Comparison of ENCODE assay signal across 12 cellular contexts in the genomic region with DNA sequence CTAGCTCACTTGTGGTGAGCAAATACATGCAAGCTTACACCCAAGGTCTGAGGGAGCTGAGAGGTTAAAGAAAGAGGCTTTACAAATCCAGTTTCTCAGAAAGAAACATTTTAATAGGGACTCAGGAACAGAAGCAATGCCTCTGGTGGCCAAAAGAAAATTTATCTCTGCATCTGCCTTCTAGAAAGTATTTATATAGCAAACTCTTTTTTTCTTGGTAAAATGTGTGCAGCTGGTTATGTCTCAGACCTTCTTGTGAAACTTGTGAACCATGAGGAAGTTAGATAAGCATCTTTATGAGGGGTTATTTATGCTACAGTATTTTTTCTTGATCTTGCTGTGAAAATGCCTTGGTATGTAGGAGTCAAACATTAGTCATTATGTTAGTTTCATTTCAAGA. TPM values are rescaled to one million over a fixed set of nuclear protein-coding genes. Genes with fewer than 3 reads are reported as not detected.
DNase-seq lines count a peak whose midpoint lies in the region; ATAC-seq and TF ChIP-seq lines count a peak whose summit lies in the region.
"Had no signal": no experiment of that assay in that cellular context is flagged by ENCODE, and none has a peak within 500 bp of the region (broad histone marks: within the 10 kb centered on the region; RNA-seq: fewer than 3 reads in every experiment).

No MANE protein-coding gene starts in this region.

- no peak overlapping the region for H3K4me3 Mint-ChIP-seq in T-helper 2 cell treated with Interferon-gamma antibody and Interleukin-4, amounts not matched to agents 5 μg/mL and 100 μg/mL, for 36 hours
- no peak overlapping the region for H3K4me3 Mint-ChIP-seq in naive thymus-derived CD4-positive, alpha-beta T cell

- H3K27ac ChIP-seq in naive thymus-derived CD4-positive, alpha-beta T cell (ENCODE audit: low read depth, low read length): no peak overlapping the region
- H3K27ac ChIP-seq: thoracic aorta had no signal

- no peaks in the 10 kb centered on the region for H3K36me3 ChIP-seq in naive thymus-derived CD4-positive, alpha-beta T cell (ENCODE audit: control insufficient read depth in 2 of 3, insufficient read depth in 3 of 3, low read length in 3 of 3)
- H3K36me3 ChIP-seq: thoracic aorta had no signal

- ATAC-seq in naive thymus-derived CD4-positive, alpha-beta T cell: peak; percentile 14
- ATAC-seq in omental fat pad (ENCODE audit: low FRiP score): no peak
- no peak for ATAC-seq in Right ventricle myocardium superior (ENCODE audit: poor library complexity)
- ATAC-seq: GM12878 had no signal

- peak overlapping the region; percentile 67 for H3K27ac Mint-ChIP-seq in T-helper 2 cell treated with Interferon-gamma antibody and Interleukin-4, amounts not matched to agents 5 μg/mL and 100 μg/mL, for 36 hours
- peak overlapping the region in 4 of 9 donors; percentile 2 to 66 (median 42) for H3K27ac Mint-ChIP-seq in naive thymus-derived CD4-positive, alpha-beta T cell

- peaks cover 28% of the 10 kb centered on the region for H3K9me3 Mint-ChIP-seq in T-helper 2 cell treated with Interferon-gamma antibody and Interleukin-4, amounts not matched to agents 5 μg/mL and 100 μg/mL, for 36 hours
- H3K9me3 Mint-ChIP-seq in naive thymus-derived CD4-positive, alpha-beta T cell: peaks cover 0 to 27% (median 12%) of the 10 kb centered on the region in 11 donors

- no peak overlapping the region for H3K4me3 ChIP-seq in naive thymus-derived CD4-positive, alpha-beta T cell (ENCODE audit: low read length)
- H3K4me3 ChIP-seq: GM12878, thoracic aorta had no signal

- peaks cover 33% of the 10 kb centered on the region for H3K4me1 Mint-ChIP-seq in T-helper 2 cell treated with Interferon-gamma antibody and Interleukin-4, amounts not matched to agents 5 μg/mL and 100 μg/mL, for 36 hours (ENCODE audit: low read depth)
- peaks cover 7 to 29% (median 14%) of the 10 kb centered on the region in 7 donors for H3K4me1 Mint-ChIP-seq in naive thymus-derived CD4-positive, alpha-beta T cell

- DNase-seq in DMS53 (lab: John Stamatoyannopoulos, UW): peak; percentile 4
- DNase-seq in DMS53 treated with DMSO at 0.1 percent for 48 hours (lab: John Stamatoyannopoulos, UW; ENCODE audit: unreplicated experiment): no peak
- DNase-seq in HS-27A (ENCODE audit: low read depth): peak; percentile 15
- peak; percentile 4 for DNase-seq in T-helper 2 cell treated with Interferon-gamma antibody and Interleukin-4, amounts not matched to agents 5 μg/mL and 100 μg/mL, for 36 hours (ENCODE audit: low spot score)
- DNase-seq in naive thymus-derived CD4-positive, alpha-beta T cell: peak in 3 of 9 donors; percentile 1 to 12 (median 2)
- DNase-seq in omental fat pad (ENCODE audit: low spot score): no peak
- DNase-seq in pons (ENCODE audit: low spot score): no peak
- DNase-seq in Right ventricle myocardium superior: no peak
- DNase-seq: NCI-H1417 had no signal

- H3K27me3 ChIP-seq in naive thymus-derived CD4-positive, alpha-beta T cell (ENCODE audit: control insufficient read depth in 2 of 2, insufficient read depth in 2 of 2, low read length in 2 of 2): no peaks in the 10 kb centered on the region

- intact Hi-C loops in naive thymus-derived CD4-positive, alpha-beta T cell (cut with micrococcal nuclease): loop anchor here (2.0 to 5.0 kb wide), 3 partner anchors 41 to 141 kb away; no protein-coding TSS in a partner anchor
- intact Hi-C loops in Right ventricle myocardium superior (cut with DNase I): no loop called here

- no peak for TF ChIP-seq CTCF in omental fat pad (IDR thresholded peaks at IDR 0.05)

- CTCF ChIA-PET in naive thymus-derived CD4-positive, alpha-beta T cell (lab: Charles Lee): no interaction called here

- H3K27me3 Mint-ChIP-seq in T-helper 2 cell treated with Interferon-gamma antibody and Interleukin-4, amounts not matched to agents 5 μg/mL and 100 μg/mL, for 36 hours (ENCODE audit: low read depth): no peaks in the 10 kb centered on the region
- H3K27me3 Mint-ChIP-seq in naive thymus-derived CD4-positive, alpha-beta T cell: no peaks in the 10 kb centered on the region

- no peaks in the 10 kb centered on the region for H3K9me3 ChIP-seq in naive thymus-derived CD4-positive, alpha-beta T cell (ENCODE audit: control insufficient read depth in 2 of 3, low read length in 3 of 3)
- H3K9me3 ChIP-seq: thoracic aorta had no signal

- H3K4me1 ChIP-seq in naive thymus-derived CD4-positive, alpha-beta T cell (ENCODE audit: control insufficient read depth in 2 of 2, insufficient read depth in 2 of 2, low read length in 2 of 2): no peaks in the 10 kb centered on the region

- POLR2A ChIA-PET in naive thymus-derived CD4-positive, alpha-beta T cell (lab: Charles Lee): no interaction called here

- peaks cover 27% of the 10 kb centered on the region for H3K36me3 Mint-ChIP-seq in T-helper 2 cell treated with Interferon-gamma antibody and Interleukin-4, amounts not matched to agents 5 μg/mL and 100 μg/mL, for 36 hours (ENCODE audit: low read depth)
- H3K36me3 Mint-ChIP-seq in naive thymus-derived CD4-positive, alpha-beta T cell: peaks cover 0 to 38% (median 7%) of the 10 kb centered on the region in 5 donors

RNA-seq across cellular contexts. Expression of a gene that starts 48.5 kb away (rescaled TPM):
- total RNA-seq in naive thymus-derived CD4-positive, alpha-beta T cell: 10 to 100 TPM; 13.7 to 71.9 (median 24.9) TPM
- 10 to 100 TPM; 19.7 to 35.8 TPM for polyA plus RNA-seq in naive thymus-derived CD4-positive, alpha-beta T cell
- total RNA-seq in omental fat pad (10 to 100 TPM in 1 of 4 donors, 1 to 10 TPM in 3; 2.9 to 10.6 (median 4.4) TPM), Right ventricle myocardium superior (0.81 TPM)
- total RNA-seq: A172 had no signal

Comparison
In these comparisons a context has a peak if more than half of its experiments do, and no peak if none do; other contexts are left out.
1. DNase-seq: peak in DMS53 (single experiment), HS-27A (single experiment) and T-helper 2 cell treated with Interferon-gamma antibody and Interleukin-4, amounts not matched to agents 5 μg/mL and 100 μg/mL, for 36 hours (single experiment); none in DMS53 treated with DMSO at 0.1 percent for 48 hours (single experiment), omental fat pad (single experiment), pons (single experiment) and Right ventricle myocardium superior (single experiment).